8 cellular contexts compared by ENCODE assay signal in the genomic region with DNA sequence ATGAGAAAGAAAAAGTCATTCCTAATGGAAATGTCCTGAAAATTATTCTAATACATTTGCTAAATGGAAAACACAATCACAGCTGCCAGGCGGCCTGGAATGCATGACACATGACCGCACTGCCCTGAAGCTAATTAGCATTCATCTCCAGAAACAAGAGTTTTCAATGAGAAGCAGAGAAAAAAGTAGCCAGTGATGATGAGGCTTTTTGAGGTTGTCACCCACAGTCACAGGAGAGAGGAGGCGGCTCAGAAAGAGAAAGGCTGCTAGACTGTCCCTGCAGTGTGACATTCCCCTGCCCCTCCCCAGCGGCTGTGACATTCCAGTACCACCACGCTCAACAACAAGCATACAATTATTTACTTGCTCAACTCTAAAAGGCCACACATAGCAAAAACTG.
DNase-seq lines count a peak whose midpoint lies in the region; ATAC-seq and TF ChIP-seq lines count a peak whose summit lies in the region.

No MANE protein-coding gene starts in this region.

- no peak overlapping the region for H3K4me3 Mint-ChIP-seq in stimulated activated naive CD8-positive, alpha-beta T cell treated with anti-CD3 and anti-CD28 coated beads, Interleukin-15, amount 100 ng/mL, for 72 hours

- no peaks in the 10 kb centered on the region for H3K9me3 Mint-ChIP-seq in stimulated activated naive CD8-positive, alpha-beta T cell treated with anti-CD3 and anti-CD28 coated beads, Interleukin-15, amount 100 ng/mL, for 72 hours

- TF ChIP-seq POLR2A in GM18505 (IDR thresholded peaks at IDR 0.05; ENCODE audit: borderline replicate concordance, extremely low read depth, insufficient read depth, insufficient read length), result no peak

- peaks cover 71% of the 10 kb centered on the region for H3K4me1 Mint-ChIP-seq in stimulated activated naive CD8-positive, alpha-beta T cell treated with anti-CD3 and anti-CD28 coated beads, Interleukin-15, amount 100 ng/mL, for 72 hours

- peak; percentile 64 for ATAC-seq in stimulated activated naive CD8-positive, alpha-beta T cell treated with anti-CD3 and anti-CD28 coated beads, Interleukin-15, amount 100 ng/mL, for 72 hours
- ATAC-seq in GM18505 (IDR thresholded peaks at IDR 0.05; ENCODE audit: unreplicated experiment) (no peak), HG03159 (IDR thresholded peaks at IDR 0.05; ENCODE audit: unreplicated experiment) (no peak), HG03135 (IDR thresholded peaks at IDR 0.05; ENCODE audit: unreplicated experiment) (no peak)

- no peaks in the 10 kb centered on the region for H3K27me3 Mint-ChIP-seq in stimulated activated naive CD8-positive, alpha-beta T cell treated with anti-CD3 and anti-CD28 coated beads, Interleukin-15, amount 100 ng/mL, for 72 hours

- peak; percentile 28 for DNase-seq in activated naive CD4-positive, alpha-beta T cell treated with Interleukin-2 at 50 U/mL for 16 hours
- no peak for DNase-seq in activated naive CD4-positive, alpha-beta T cell (lab: John Stamatoyannopoulos, UW)
- DNase-seq in anterior cingulate cortex (lab: John Stamatoyannopoulos, UW) (peak in 43 of 58 donors; percentile 21 to 87 (median 48)), islet precursor cell (peak; percentile 87)
- no peak for DNase-seq in stimulated activated naive CD8-positive, alpha-beta T cell treated with anti-CD3 and anti-CD28 coated beads, Interleukin-15, amount 100 ng/mL, for 72 hours

- H3K27ac Mint-ChIP-seq in stimulated activated naive CD8-positive, alpha-beta T cell treated with anti-CD3 and anti-CD28 coated beads, Interleukin-15, amount 100 ng/mL, for 72 hours, result no peak overlapping the region

Comparison
In these comparisons a context has a peak if more than half of its experiments do, and no peak if none do; other contexts are left out.
1. DNase-seq: peak in activated naive CD4-positive, alpha-beta T cell treated with Interleukin-2 at 50 U/mL for 16 hours (single experiment), anterior cingulate cortex (43 of 58) and islet precursor cell (single experiment); none in activated naive CD4-positive, alpha-beta T cell (0 of 4) and stimulated activated naive CD8-positive, alpha-beta T cell treated with anti-CD3 and anti-CD28 coated beads, Interleukin-15, amount 100 ng/mL, for 72 hours (0 of 2).